Comparison of ENCODE assay signal across 20 cellular contexts in the genomic region with DNA sequence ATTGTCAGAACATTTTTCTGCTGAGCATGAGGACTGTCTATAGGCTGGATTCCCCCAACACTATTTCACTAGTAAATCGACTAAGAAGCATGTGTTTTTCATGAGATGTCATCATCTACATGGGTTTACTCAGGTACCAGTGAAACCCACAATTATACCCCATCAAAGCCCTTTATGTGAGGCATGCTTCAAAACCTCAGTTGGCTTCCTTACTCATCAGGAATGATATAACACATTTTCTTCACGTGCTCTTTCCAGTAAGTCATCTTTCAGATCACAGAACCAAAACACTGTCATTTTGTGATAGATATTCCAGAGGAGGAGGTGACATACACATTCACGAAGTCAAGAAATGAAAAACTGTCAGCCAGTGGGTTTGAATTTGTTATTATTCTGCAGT.
DNase-seq lines count a peak whose midpoint lies in the region; ATAC-seq, FAIRE-seq and TF ChIP-seq lines count a peak whose summit lies in the region.
"Had no signal": no experiment of that assay in that cellular context is flagged by ENCODE, and none has a peak within 500 bp of the region (broad histone marks: within the 10 kb centered on the region; RNA-seq: fewer than 3 reads in every experiment).

No MANE protein-coding gene starts in this region.

- H2AFZ ChIP-seq in fibroblast of lung (ENCODE audit: low read length) = no peak overlapping the region

- H3K4me3 ChIP-seq in fibroblast of lung (replicated peaks in 1 of 4; ENCODE audit: control extremely low read depth in 1 of 4, insufficient read depth in 1 of 4, low read depth in 3 of 4, low read length in 4 of 4) (no peak overlapping the region), heart right ventricle (no peak overlapping the region)
- H3K4me3 ChIP-seq: BLaER1, left ventricle myocardium inferior, transverse colon had no signal

- FAIRE-seq in GM12892 (lab: Jason Lieb, UNC) = no peak

- no peak overlapping the region for H3K9ac ChIP-seq in fibroblast of lung (ENCODE audit: insufficient read depth, low read length)
- H3K9ac ChIP-seq: BLaER1 had no signal

- H4K20me1 ChIP-seq in fibroblast of lung (ENCODE audit: control insufficient read depth, extremely low read depth, insufficient read depth, low read length) = no peaks in the 10 kb centered on the region
- H4K20me1 ChIP-seq: BLaER1 had no signal

- DNase-seq in A172 (ENCODE audit: low spot score) (peak; percentile 4), EH (ENCODE audit: low read depth) (peak; percentile 47), RKO (ENCODE audit: low spot score) (peak; percentile 64), fibroblast of lung (ENCODE audit: low read depth in 2 of 2) (peak; percentile 53 to 61), DMS79 (lab: John Stamatoyannopoulos, UW) (no peak), GM12892 (ENCODE audit: insufficient read length) (no peak), GM10266 (ENCODE audit: extremely low spot score) (no peak), heart right ventricle (no peak)
- DNase-seq: activated CD4-positive, alpha-beta T cell treated with anti-CD3 and anti-CD28 coated beads, Interleukin-2, amount 50 U/mL, for 4 hours; activated naive CD4-positive, alpha-beta T cell treated with anti-CD3 and anti-CD28 coated beads, Interleukin-2, amount 10 ng/mL, durations not matched to agents 7 days and 5 days; cerebellar nuclear complex; DND-41; hypothalamus; left ventricle myocardium inferior; NCI-H1694 treated with DMSO at 0.1 percent for 48 hours; NCI-H774; SHP77 treated with DMSO at 0.1 percent for 48 hours; T1000; transverse colon had no signal

- H3K9me3 ChIP-seq in fibroblast of lung (ENCODE audit: control insufficient read depth, insufficient read depth, low read depth, low read length) = no peaks in the 10 kb centered on the region
- no peaks in the 10 kb centered on the region for H3K9me3 ChIP-seq in heart right ventricle
- H3K9me3 ChIP-seq: BLaER1, left ventricle myocardium inferior, transverse colon had no signal

- TF ChIP-seq CTCF in fibroblast of lung (conservative IDR thresholded peaks at IDR 0.05 in 1 of 2, IDR thresholded peaks at IDR 0.05 in 1 of 2; ENCODE audit: low read depth in 1 of 2, low read length in 2 of 2) (no peak), GM10266 (IDR thresholded peaks at IDR 0.05; ENCODE audit: control insufficient read depth, insufficient read depth, low read depth, missing control alignments) (no peak), heart right ventricle (IDR thresholded peaks at IDR 0.05) (no peak)

- ATAC-seq in heart right ventricle = no peak

- intact Hi-C loops in heart right ventricle (cut with DNase I) = loop anchor here in 7 of 10 donors (10.0 kb wide), 8 partner anchors 111 to 541 kb away; a partner anchor contains a TSS

- H3K27me3 ChIP-seq in fibroblast of lung (ENCODE audit: control insufficient read depth, insufficient read depth, low read length) (no peaks in the 10 kb centered on the region), heart right ventricle (no peaks in the 10 kb centered on the region)
- H3K27me3 ChIP-seq: BLaER1, transverse colon had no signal

- TF ChIP-seq POLR2A in GM12892 (IDR thresholded peaks at IDR 0.05; ENCODE audit: low read depth, low read length) = no peak

- WGBS in heart right ventricle, 2 donors = 56% methylated on average over 3 of the region's 3 CpGs

- H3K4me1 ChIP-seq in fibroblast of lung (ENCODE audit: control insufficient read depth, extremely low read depth, insufficient read depth, low read length) (no peaks in the 10 kb centered on the region), heart right ventricle (peaks cover 0 to 14% (median 0%) of the 10 kb centered on the region in 9 donors)
- H3K4me1 ChIP-seq: BLaER1, transverse colon had no signal

- H3K27ac ChIP-seq in fibroblast of lung (ENCODE audit: insufficient read depth, low read length) (no peak overlapping the region), heart right ventricle (no peak overlapping the region)
- H3K27ac ChIP-seq: BLaER1, left ventricle myocardium inferior, transverse colon had no signal

- no peaks in the 10 kb centered on the region for H3K79me2 ChIP-seq in fibroblast of lung (ENCODE audit: control insufficient read depth, insufficient read depth, low read length)

- no peaks in the 10 kb centered on the region for H3K36me3 ChIP-seq in fibroblast of lung (ENCODE audit: control insufficient read depth, insufficient read depth, low read length)
- no peaks in the 10 kb centered on the region for H3K36me3 ChIP-seq in heart right ventricle
- H3K36me3 ChIP-seq: BLaER1, left ventricle myocardium inferior, transverse colon had no signal

- no peak overlapping the region for H3K4me2 ChIP-seq in fibroblast of lung (ENCODE audit: extremely low read depth, insufficient read depth, low read length)
- H3K4me2 ChIP-seq: BLaER1 had no signal

Comparison
In these comparisons a context has a peak if more than half of its experiments do, and no peak if none do; other contexts are left out.
1. DNase-seq: peak in A172 (single experiment), EH (single experiment), RKO (single experiment) and fibroblast of lung (2 of 2); none in DMS79 (single experiment), GM12892 (single experiment), GM10266 (single experiment) and heart right ventricle (0 of 2).